9 cellular contexts compared by ENCODE assay signal in the genomic region with DNA sequence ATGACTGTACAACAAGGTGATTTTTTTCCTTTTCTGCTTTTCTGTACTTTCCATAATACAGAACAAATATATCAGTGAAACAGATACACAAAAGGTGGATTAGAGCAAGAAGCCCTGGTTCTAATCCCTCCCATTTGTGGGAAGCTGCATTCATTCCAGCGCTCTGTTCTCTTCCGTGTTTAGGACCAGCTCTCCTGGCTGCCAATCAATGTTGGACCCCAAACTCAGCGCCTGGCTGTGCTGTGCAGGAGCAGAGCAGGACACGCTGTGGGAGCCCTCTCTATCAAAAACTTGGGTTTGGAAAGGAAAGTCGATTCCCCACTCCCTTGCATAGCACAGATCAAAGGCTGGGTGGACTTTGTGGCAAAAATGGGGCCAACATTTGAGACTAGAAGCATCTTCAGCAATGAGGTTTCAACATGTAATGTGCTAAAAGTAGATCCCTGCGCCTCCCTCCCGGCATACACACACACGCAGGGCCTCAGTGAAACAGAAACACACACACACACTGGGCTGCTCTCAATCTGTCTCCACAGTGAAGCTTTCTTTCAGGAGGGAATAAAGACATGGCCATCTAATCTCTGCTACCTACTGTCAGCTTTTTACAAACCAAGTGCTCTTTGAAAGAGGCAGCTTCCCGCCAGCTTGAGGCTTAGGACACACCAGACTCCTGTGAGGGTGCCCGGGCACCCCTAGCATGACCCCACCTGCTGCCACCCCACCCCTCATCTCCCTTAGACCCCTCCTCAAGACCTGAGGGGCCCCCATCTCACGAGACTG. TPM values are rescaled to one million over a fixed set of nuclear protein-coding genes. Genes with fewer than 3 reads are reported as not detected.
DNase-seq lines count a peak whose midpoint lies in the region; ATAC-seq and TF ChIP-seq lines count a peak whose summit lies in the region.
"Had no signal": no experiment of that assay in that cellular context is flagged by ENCODE, and none has a peak within 500 bp of the region (broad histone marks: within the 10 kb centered on the region; RNA-seq: fewer than 3 reads in every experiment).

No MANE protein-coding gene starts in this region.

- no peaks in the 10 kb centered on the region for H3K9me3 ChIP-seq in stomach
- H3K9me3 ChIP-seq: pancreas had no signal

- H3K27ac Mint-ChIP-seq in HFFc6 (peak overlapping the region; percentile 80), immature natural killer cell (peak overlapping the region; percentile 79 to 93 (median 88))
- peak overlapping the region; percentile 79 for H3K27ac Mint-ChIP-seq in activated naive CD8-positive, alpha-beta T cell treated with anti-CD3 and anti-CD28 coated beads, Interleukin-2, amount 10 ng/mL, durations not matched to agents 7 days and 5 days

- TF ChIP-seq CTCF in HFFc6 (IDR thresholded peaks at IDR 0.05) (no peak), stomach (IDR thresholded peaks at IDR 0.05) (no peak)

- peak overlapping the region in 4 of 5 donors; percentile 9 to 86 (median 48) for H3K27ac ChIP-seq in stomach
- H3K27ac ChIP-seq: pancreas had no signal

- DNase-seq in HFFc6 (no peak), immature natural killer cell (no peak), stomach (no peak), C1 segment of cervical spinal cord (lab: John Stamatoyannopoulos, UW) (no peak), kidney glomerular epithelial cell (lab: John Stamatoyannopoulos, UW) (no peak)
- DNase-seq in activated naive CD8-positive, alpha-beta T cell treated with anti-CD3 and anti-CD28 coated beads, Interleukin-2, amount 10 ng/mL, durations not matched to agents 7 days and 5 days = no peak

- H3K27me3 Mint-ChIP-seq in HFFc6 (ENCODE audit: insufficient read depth) (peaks cover 12% of the 10 kb centered on the region), immature natural killer cell (ENCODE audit: low read depth in 3 of 3) (peaks cover 0 to 14% (median 12%) of the 10 kb centered on the region in 3 donors)
- no peaks in the 10 kb centered on the region for H3K27me3 Mint-ChIP-seq in activated naive CD8-positive, alpha-beta T cell treated with anti-CD3 and anti-CD28 coated beads, Interleukin-2, amount 10 ng/mL, durations not matched to agents 7 days and 5 days

- H3K4me1 Mint-ChIP-seq in HFFc6 (ENCODE audit: low read depth) (peaks cover 100% of the 10 kb centered on the region), immature natural killer cell (peaks cover 96 to 100% of the 10 kb centered on the region in 2 donors)
- peaks cover 90% of the 10 kb centered on the region for H3K4me1 Mint-ChIP-seq in activated naive CD8-positive, alpha-beta T cell treated with anti-CD3 and anti-CD28 coated beads, Interleukin-2, amount 10 ng/mL, durations not matched to agents 7 days and 5 days

- POLR2A ChIA-PET in activated naive CD8-positive, alpha-beta T cell treated with anti-CD3 and anti-CD28 coated beads, Interleukin-2, amount 10 ng/mL, durations not matched to agents 7 days and 5 days (lab: Charles Lee) = interaction anchor here (0.8 to 7.6 kb wide), 5 partner anchors 9 to 13 kb away, joined by 3 to 44 read pairs (median 37); a partner anchor contains a TSS

- H3K36me3 ChIP-seq in stomach = peaks cover 22 to 71% (median 46%) of the 10 kb centered on the region in 4 donors

- ATAC-seq in activated naive CD8-positive, alpha-beta T cell treated with anti-CD3 and anti-CD28 coated beads, Interleukin-2, amount 10 ng/mL, durations not matched to agents 7 days and 5 days (ENCODE audit: low read depth) = no peak
- ATAC-seq in HG03442 (IDR thresholded peaks at IDR 0.05; ENCODE audit: unreplicated experiment) (no peak), HG02623 (IDR thresholded peaks at IDR 0.05; ENCODE audit: unreplicated experiment) (no peak)
- ATAC-seq: pancreas had no signal

- no peak for TF ChIP-seq POLR2A in stomach (IDR thresholded peaks at IDR 0.05)

- H3K9me3 Mint-ChIP-seq in HFFc6 (no peaks in the 10 kb centered on the region), immature natural killer cell (no peaks in the 10 kb centered on the region)
- H3K9me3 Mint-ChIP-seq in activated naive CD8-positive, alpha-beta T cell treated with anti-CD3 and anti-CD28 coated beads, Interleukin-2, amount 10 ng/mL, durations not matched to agents 7 days and 5 days = no peaks in the 10 kb centered on the region

- peak overlapping the region in 1 of 4 donors; percentile 4 for H3K4me3 ChIP-seq in stomach
- H3K4me3 ChIP-seq: pancreas had no signal

- H3K36me3 Mint-ChIP-seq in HFFc6 (ENCODE audit: low read depth) (peaks cover 68% of the 10 kb centered on the region), immature natural killer cell (peaks cover 0 to 24% (median 12%) of the 10 kb centered on the region in 3 donors)
- peaks cover 47% of the 10 kb centered on the region for H3K36me3 Mint-ChIP-seq in activated naive CD8-positive, alpha-beta T cell treated with anti-CD3 and anti-CD28 coated beads, Interleukin-2, amount 10 ng/mL, durations not matched to agents 7 days and 5 days

- H3K27me3 ChIP-seq in stomach = no peaks in the 10 kb centered on the region
- H3K27me3 ChIP-seq: pancreas had no signal

- peak overlapping the region; percentile 78 for H3K4me3 Mint-ChIP-seq in HFFc6
- peak overlapping the region; percentile 38 for H3K4me3 Mint-ChIP-seq in activated naive CD8-positive, alpha-beta T cell treated with anti-CD3 and anti-CD28 coated beads, Interleukin-2, amount 10 ng/mL, durations not matched to agents 7 days and 5 days
- H3K4me3 Mint-ChIP-seq in immature natural killer cell = peak overlapping the region; percentile 34 to 73 (median 53)

- peaks cover 52 to 100% (median 84%) of the 10 kb centered on the region in 4 donors for H3K4me1 ChIP-seq in stomach
- H3K4me1 ChIP-seq: pancreas had no signal

- 63 to 79% (median 70%) methylated on average over 11 of the region's 11 CpGs for WGBS in stomach, 5 donors

- intact Hi-C loops in stomach (cut with DNase I; ENCODE audit: low total_unique reads) = no loop called here

- no peak for TF ChIP-seq EP300 in stomach (IDR thresholded peaks at IDR 0.05)

RNA-seq across cellular contexts. Expression of a gene that starts 12.2 kb away (rescaled TPM):
- 100 to 1,000 TPM; 720 to 838 (median 782) TPM for total RNA-seq in HFFc6 (2021; fragmentation: NEBNext Ultra II Directional; extraction: Animal tissue kit (Norgen Biotek cat#: 25700))
- 100 to 1,000 TPM; 371 to 372 TPM for total RNA-seq in activated naive CD8-positive, alpha-beta T cell treated with anti-CD3 and anti-CD28 coated beads, Interleukin-2, amount 10 ng/mL, durations not matched to agents 7 days and 5 days
- polyA plus RNA-seq in immature natural killer cell (100 to 1,000 TPM; 339 to 509 (median 401) TPM), stomach (100 to 1,000 TPM in 2 of 3 donors, 10 to 100 TPM in 1; 91.2 to 145 (median 115) TPM)
- 100 to 1,000 TPM in 3 of 5 donors, 10 to 100 TPM in 2; 52.4 to 167 (median 104) TPM for total RNA-seq in stomach
